21 cellular contexts compared by ENCODE assay signal in genomic region chr15:42716626-42717025, GRCh38. TPM values are rescaled to one million over a fixed set of nuclear protein-coding genes. Genes with fewer than 3 reads are reported as not detected.
DNase-seq lines count a peak whose midpoint lies in the region; ATAC-seq and TF ChIP-seq lines count a peak whose summit lies in the region.
"Had no signal": no experiment of that assay in that cellular context is flagged by ENCODE, and none has a peak within 500 bp of the region (broad histone marks: within the 10 kb centered on the region; RNA-seq: fewer than 3 reads in every experiment).

No MANE protein-coding gene starts in this region.

- H3K4me3 ChIP-seq in RWPE2 (ENCODE audit: severe bottlenecking) (no peak overlapping the region), tibial nerve (no peak overlapping the region)
- H3K4me3 ChIP-seq: GM23338 had no signal

- H3K27ac ChIP-seq in RWPE2 (ENCODE audit: poor library complexity, severe bottlenecking): no peak overlapping the region
- no peak overlapping the region for H3K27ac ChIP-seq in tibial nerve

- H3K36me3 ChIP-seq in RWPE2 (ENCODE audit: low read depth): no peaks in the 10 kb centered on the region
- H3K36me3 ChIP-seq in tibial nerve: peaks cover 0 to 55% (median 3%) of the 10 kb centered on the region in 3 donors

- H3K9me3 ChIP-seq in RWPE2 (ENCODE audit: severe bottlenecking) (no peaks in the 10 kb centered on the region), tibial nerve (no peaks in the 10 kb centered on the region)
- H3K9me3 ChIP-seq: BE2C had no signal

- H3K27ac Mint-ChIP-seq in stimulated activated effector memory CD8-positive, alpha-beta T cell treated with anti-CD3 and anti-CD28 coated beads, Interleukin-12 subunit alpha, Interleukin-12 subunit beta, amount 100 ng/mL, for 72 hours: peak overlapping the region; percentile 38
- H3K27ac Mint-ChIP-seq: CD8-positive, alpha-beta T cell; GM23338 had no signal

- WGBS in tibial nerve, 2 donors: 94 to 100% methylated on average over 2 of the region's 2 CpGs

- H3K9me3 Mint-ChIP-seq in stimulated activated effector memory CD8-positive, alpha-beta T cell treated with anti-CD3 and anti-CD28 coated beads, Interleukin-12 subunit alpha, Interleukin-12 subunit beta, amount 100 ng/mL, for 72 hours: no peaks in the 10 kb centered on the region
- H3K9me3 Mint-ChIP-seq: CD8-positive, alpha-beta T cell; GM23338 had no signal

- peaks cover 25% of the 10 kb centered on the region for H3K36me3 Mint-ChIP-seq in stimulated activated effector memory CD8-positive, alpha-beta T cell treated with anti-CD3 and anti-CD28 coated beads, Interleukin-12 subunit alpha, Interleukin-12 subunit beta, amount 100 ng/mL, for 72 hours

- ATAC-seq in RWPE2 (ENCODE audit: low read depth) (no peak), left lobe of liver (no peak), HG03460 (IDR thresholded peaks at IDR 0.05; ENCODE audit: unreplicated experiment) (no peak)
- no peak for ATAC-seq in stimulated activated effector memory CD8-positive, alpha-beta T cell treated with anti-CD3 and anti-CD28 coated beads, Interleukin-12 subunit alpha, Interleukin-12 subunit beta, amount 100 ng/mL, for 72 hours
- ATAC-seq: CD8-positive, alpha-beta T cell; GM23338; HCT116 had no signal

- H3K27me3 ChIP-seq in RWPE2 (ENCODE audit: insufficient read depth, poor library complexity, severe bottlenecking) (no peaks in the 10 kb centered on the region), tibial nerve (no peaks in the 10 kb centered on the region)
- H3K27me3 ChIP-seq: BE2C had no signal

- DNase-seq in ELR (ENCODE audit: low read depth): peak; percentile 14
- peak; percentile 35 for DNase-seq in RWPE2 (ENCODE audit: low spot score)
- peak; percentile 9 for DNase-seq in iris pigment epithelial cell (ENCODE audit: low read depth)
- DNase-seq in stimulated activated effector memory CD8-positive, alpha-beta T cell treated with anti-CD3 and anti-CD28 coated beads, Interleukin-12 subunit alpha, Interleukin-12 subunit beta, amount 100 ng/mL, for 72 hours (ENCODE audit: low spot score in 2 of 2): no peak
- DNase-seq in left lobe of liver (ENCODE audit: low spot score): no peak
- no peak for DNase-seq in NCI-H146 (lab: John Stamatoyannopoulos, UW)
- no peak for DNase-seq in tibial nerve (ENCODE audit: low spot score in 2 of 2)
- DNase-seq: BE2C; Calu3; CD8-positive, alpha-beta T cell; GDM1; KBM-7; NCI-H1105 treated with DMSO at 0.1 percent for 48 hours; NCI-H1694 treated with DMSO at 0.1 percent for 48 hours; NCI-H510A; NCI-H774; SHP77 treated with DMSO at 0.1 percent for 48 hours; T-helper 1 cell had no signal

- TF ChIP-seq EP300 in tibial nerve (IDR thresholded peaks at IDR 0.05): no peak

- H3K4me1 ChIP-seq in RWPE2 (ENCODE audit: insufficient read depth, poor library complexity, severe bottlenecking): peaks cover 6% of the 10 kb centered on the region
- H3K4me1 ChIP-seq in tibial nerve: no peaks in the 10 kb centered on the region
- H3K4me1 ChIP-seq: BE2C had no signal

- no peak for TF ChIP-seq POLR2A in tibial nerve (IDR thresholded peaks at IDR 0.05)

- no peaks in the 10 kb centered on the region for H3K4me1 Mint-ChIP-seq in stimulated activated effector memory CD8-positive, alpha-beta T cell treated with anti-CD3 and anti-CD28 coated beads, Interleukin-12 subunit alpha, Interleukin-12 subunit beta, amount 100 ng/mL, for 72 hours
- H3K4me1 Mint-ChIP-seq: GM23338 had no signal

- TF ChIP-seq CTCF in RWPE2 (IDR thresholded peaks at IDR 0.05; ENCODE audit: poor library complexity, severe bottlenecking): no peak
- no peak for TF ChIP-seq CTCF in tibial nerve (IDR thresholded peaks at IDR 0.05)

- no peak overlapping the region for H3K4me3 Mint-ChIP-seq in stimulated activated effector memory CD8-positive, alpha-beta T cell treated with anti-CD3 and anti-CD28 coated beads, Interleukin-12 subunit alpha, Interleukin-12 subunit beta, amount 100 ng/mL, for 72 hours
- H3K4me3 Mint-ChIP-seq: CD8-positive, alpha-beta T cell; GM23338 had no signal

RNA-seq across cellular contexts. Expression of gene CDAN1, which starts 20.3 kb away (rescaled TPM):
- total RNA-seq in left lobe of liver (10.1 TPM), tibial nerve (10 to 100 TPM; 14.0 to 25.5 (median 22.0) TPM)

Comparison
In these comparisons a context has a peak if more than half of its experiments do, and no peak if none do; other contexts are left out.
1. DNase-seq: peak in ELR (single experiment), RWPE2 (single experiment) and iris pigment epithelial cell (single experiment); none in stimulated activated effector memory CD8-positive, alpha-beta T cell treated with anti-CD3 and anti-CD28 coated beads, Interleukin-12 subunit alpha, Interleukin-12 subunit beta, amount 100 ng/mL, for 72 hours (0 of 2), left lobe of liver (single experiment), NCI-H146 (single experiment) and tibial nerve (0 of 2).